ENCODE assay signal across 8 cellular contexts in genomic region chr2:201779996-201780673, GRCh38. TPM values are rescaled to one million over a fixed set of nuclear protein-coding genes. Genes with fewer than 3 reads are reported as not detected.
A peak's percentile ranks its signal among the peaks of the same experiment; 100 is the strongest.
DNase-seq lines count a peak whose midpoint lies in the region; ATAC-seq and TF ChIP-seq lines count a peak whose summit lies in the region.

No MANE protein-coding gene starts in this region.

- in situ Hi-C loops in SK-MEL-5 (cut with HindIII; ENCODE audit: low pct_unique_long_range_greater_than_20kb, low sequenced_read_pairs), result no loop called here

- DNase-seq in GM12864 (ENCODE audit: low read depth) (no peak), SK-MEL-5 (ENCODE audit: low read depth, low spot score) (peak; percentile 12), epithelial cell of esophagus (ENCODE audit: low read depth) (peak; percentile 11), retina (no peak), NCI-H226 (no peak)

- H3K4me3 ChIP-seq in GM12864 (ENCODE audit: low read depth, low read length), result peak overlapping the region; percentile 86
- H3K4me3 ChIP-seq in epithelial cell of esophagus (ENCODE audit: low read length), result peak overlapping the region; percentile 97
- H3K4me3 ChIP-seq in muscle layer of duodenum (ENCODE audit: low read depth in 1 of 2, low read length in 2 of 2), result peak overlapping the region; percentile 89 to 95

- H3K36me3 ChIP-seq in muscle layer of duodenum (ENCODE audit: control insufficient read depth in 1 of 2, insufficient read depth in 2 of 2, low read length in 2 of 2), result no peaks in the 10 kb centered on the region

- peaks cover 7 to 12% of the 10 kb centered on the region in 2 donors for H3K4me1 ChIP-seq in muscle layer of duodenum (ENCODE audit: control insufficient read depth in 1 of 2, insufficient read depth in 2 of 2, low read length in 2 of 2)

- no peaks in the 10 kb centered on the region for H3K9me3 ChIP-seq in muscle layer of duodenum (ENCODE audit: control insufficient read depth in 1 of 2, low read length in 2 of 2)

- ATAC-seq in HG02642 (IDR thresholded peaks at IDR 0.05; ENCODE audit: poor library complexity, unreplicated experiment) (peak; percentile 8), HG03139 (IDR thresholded peaks at IDR 0.05; ENCODE audit: unreplicated experiment) (no peak)

- TF ChIP-seq CTCF in GM12864 (IDR thresholded peaks at IDR 0.05; ENCODE audit: low read depth, low read length, missing control alignments) (no peak), epithelial cell of esophagus (IDR thresholded peaks at IDR 0.05; ENCODE audit: insufficient read depth, low read depth, low read length, missing control alignments) (no peak)

- H3K27ac ChIP-seq in muscle layer of duodenum (ENCODE audit: low read length), result peak overlapping the region; percentile 78

- no peaks in the 10 kb centered on the region for H3K27me3 ChIP-seq in muscle layer of duodenum (ENCODE audit: low read depth, low read length)

RNA-seq across cellular contexts. Expression of gene ALS2, which starts 0.6 kb away (rescaled TPM):
- 18.4 and 22.1 TPM in 2 replicates for total RNA-seq in SK-MEL-5 (2014; rRNA removed; shearing (Covaris generic))
- 17.8 and 19.7 TPM in 2 replicates for polyA plus RNA-seq in SK-MEL-5 (2015; cell fraction: cytosol; rRNA removed)
- polyA plus RNA-seq in SK-MEL-5 (2015; cell fraction: nucleus; rRNA removed), result 43.9 and 55.2 TPM in 2 replicates

RNA-seq across cellular contexts. Expression of gene CDK15, which starts 26.2 kb away (rescaled TPM):
- 0.90 and 0.95 TPM in 2 replicates for total RNA-seq in SK-MEL-5 (2014; rRNA removed; shearing (Covaris generic))
- polyA plus RNA-seq in SK-MEL-5 (2015; cell fraction: cytosol; rRNA removed), result 0.14 and 0.18 TPM in 2 replicates
- 0.32 TPM in 1 of 2 replicates, not detected in the other for polyA plus RNA-seq in SK-MEL-5 (2015; cell fraction: nucleus; rRNA removed)

Comparison
In these comparisons a context has a peak if more than half of its experiments do, and no peak if none do; other contexts are left out.
1. DNase-seq: peak in SK-MEL-5 (single experiment) and epithelial cell of esophagus (single experiment); none in GM12864 (single experiment), retina (single experiment) and NCI-H226 (single experiment).
2. Peak in every context shown above with its lines, with median percentiles within 50 percentile points of each other: H3K4me3 ChIP-seq.